ENCODE assay signal across 22 cellular contexts in the genomic region with DNA sequence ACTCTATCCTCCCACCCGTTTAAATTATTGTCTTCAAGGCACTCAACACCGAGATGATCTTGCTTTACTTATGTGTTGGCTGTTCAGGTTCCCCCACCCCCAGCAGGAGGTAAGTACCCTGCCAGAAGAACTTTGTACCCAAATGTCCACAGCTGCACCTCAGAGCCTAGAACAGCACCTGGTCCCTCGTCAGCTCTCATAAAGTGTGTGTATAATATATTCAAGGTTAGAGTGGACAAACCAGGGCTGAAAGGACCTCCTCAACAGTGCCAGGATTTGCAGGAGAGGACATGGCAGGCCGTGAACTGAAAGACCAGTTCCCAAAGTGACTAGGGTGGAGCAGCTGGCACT. TPM values are rescaled to one million over a fixed set of nuclear protein-coding genes. Genes with fewer than 3 reads are reported as not detected.
"Had no signal": no experiment of that assay in that cellular context is flagged by ENCODE, and none has a peak within 500 bp of the region (broad histone marks: within the 10 kb centered on the region; RNA-seq: fewer than 3 reads in every experiment).

No MANE protein-coding gene starts in this region.

- FAIRE-seq: TTC549 had no signal

- H3K27ac ChIP-seq: epithelial cell of prostate, neutrophil, suprapubic skin had no signal

- H3K9me3 ChIP-seq: neutrophil, suprapubic skin had no signal

- DNase-seq: activated CD4-positive, alpha-beta T cell treated with anti-CD3 and anti-CD28 coated beads for 4 hours; anterior cingulate cortex; cerebellar nuclear complex; dermis blood vessel endothelial cell; effector memory CD8-positive, alpha-beta T cell; foreskin melanocyte; immature natural killer cell; midbrain; stimulated activated CD4-positive, alpha-beta T cell treated with anti-CD3 and anti-CD28 coated beads, Interleukin-4, amount 100 ng/mL, for 4 hours; stimulated activated CD8-positive, alpha-beta memory T cell treated with anti-CD3 and anti-CD28 coated beads, Interleukin-4, amount 100 ng/mL, for 48 hours; stimulated activated naive CD8-positive, alpha-beta T cell treated with anti-CD3 and anti-CD28 coated beads, Interleukin-15, Interleukin-2, amounts not matched to agents 100 U/mL and 50 U/mL, for 24 hours; T-helper 2 cell had no signal

- ATAC-seq: effector memory CD8-positive, alpha-beta T cell; stimulated activated naive CD8-positive, alpha-beta T cell treated with anti-CD3 and anti-CD28 coated beads, Interleukin-15, Interleukin-2, amounts not matched to agents 100 U/mL and 50 U/mL, for 24 hours had no signal

- H3K4me3 ChIP-seq: smooth muscle cell, suprapubic skin had no signal

- H3K36me3 ChIP-seq: neutrophil, suprapubic skin had no signal

- H3K4me2 ChIP-seq: smooth muscle cell had no signal

RNA-seq across cellular contexts. Expression of gene C20orf141, which starts 8.5 kb away (rescaled TPM):
- total RNA-seq: activated T-helper 1 cell treated with anti-CD3 and anti-CD28 coated beads, Interleukin-12 subunit alpha, Interleukin-12 subunit beta, Interleukin-2, Interleukin-4 antibody, amounts not matched to agents 30 ng/mL and 10 ng/mL and 1 ng/mL, durations not matched to agents 14 hours and 24 hours and 36 hours; dermis blood vessel endothelial cell; fibroblast of lung; lung microvascular endothelial cell; posterior vena cava; smooth muscle cell; suprapubic skin; WTC11 had no signal
- polyA plus RNA-seq: immature natural killer cell, smooth muscle cell had no signal

RNA-seq across cellular contexts. Expression of gene TMEM239, which starts 9.8 kb away (rescaled TPM):
- total RNA-seq: activated T-helper 1 cell treated with anti-CD3 and anti-CD28 coated beads, Interleukin-12 subunit alpha, Interleukin-12 subunit beta, Interleukin-2, Interleukin-4 antibody, amounts not matched to agents 30 ng/mL and 10 ng/mL and 1 ng/mL, durations not matched to agents 14 hours and 24 hours and 36 hours; dermis blood vessel endothelial cell; fibroblast of lung; lung microvascular endothelial cell; posterior vena cava; smooth muscle cell; WTC11 had no signal
- polyA plus RNA-seq: immature natural killer cell, smooth muscle cell had no signal
